In the genomic region with DNA sequence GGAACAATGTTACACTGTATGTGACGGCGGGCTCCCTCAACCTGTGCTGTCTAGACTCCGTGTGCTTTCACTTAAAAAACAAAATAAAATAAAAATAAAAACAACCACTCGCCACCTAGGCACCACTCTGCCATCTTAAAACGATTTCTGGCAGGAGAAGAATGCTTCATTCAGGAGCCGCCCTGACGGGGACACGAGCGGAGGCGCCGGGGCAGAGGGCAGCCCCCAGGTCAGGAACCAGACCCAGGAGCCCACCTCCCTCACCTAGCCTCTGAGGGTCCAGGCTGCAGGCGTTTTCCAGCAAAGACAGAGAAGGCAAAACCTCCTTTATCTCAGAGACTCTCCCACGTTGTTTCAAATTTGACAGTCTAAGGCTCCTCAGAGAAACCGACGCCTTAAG, we compare ENCODE assay signal across 20 cellular contexts.
"Had no signal": no experiment of that assay in that cellular context is flagged by ENCODE, and none has a peak within 500 bp of the region (broad histone marks: within the 10 kb centered on the region; RNA-seq: fewer than 3 reads in every experiment).

No MANE protein-coding gene starts in this region.

- ATAC-seq: HepG2, SK-N-SH treated with all-trans-retinoic acid at 6 μM for 48 hours had no signal

- DNase-seq: IMR-90, Karpas-422, KG1, MG63, NCI-H1092 treated with DMSO at 0.1 percent for 48 hours, NCI-H1436, NCI-H187, NCI-H2029, NCI-H2081 treated with DMSO at 0.1 percent for 48 hours, NCI-H2171, NCI-H226, NCI-H446, NCI-H510A, NCI-H524 treated with DMSO at 0.1 percent for 48 hours, NCI-H69, NCI-H774, RPMI8226 had no signal

- FAIRE-seq: HepG2, RCC 7860 had no signal

- H3K4me3 ChIP-seq: MG63 had no signal

- H3K27me3 ChIP-seq: MG63 had no signal

- H3K9me3 ChIP-seq: MG63 had no signal
